1 cellular context compared by ENCODE assay signal in genomic region chr3:146124141-146124801, GRCh38.
A peak's percentile ranks its signal among the peaks of the same experiment; 100 is the strongest.
TF ChIP-seq lines count a peak whose summit lies in the region.

No MANE protein-coding gene starts in this region.

TF ChIP-seq in HEK293T, 16 proteins besides CTCF, POLR2A, EP300 and RAD21:
- TF ChIP-seq PKNOX1 (IDR thresholded peaks at IDR 0.05) = peak; percentile 72
- no peak for TF ChIP-seq SUZ12 (IDR thresholded peaks at IDR 0.05)
- TF ChIP-seq ELF4 (IDR thresholded peaks at IDR 0.05) = no peak
- TF ChIP-seq SP1 (IDR thresholded peaks at IDR 0.05) = no peak
TF ChIP-seq in HEK293T: peak in this region for 1.
